9 cellular contexts compared by ENCODE assay signal in the genomic region with DNA sequence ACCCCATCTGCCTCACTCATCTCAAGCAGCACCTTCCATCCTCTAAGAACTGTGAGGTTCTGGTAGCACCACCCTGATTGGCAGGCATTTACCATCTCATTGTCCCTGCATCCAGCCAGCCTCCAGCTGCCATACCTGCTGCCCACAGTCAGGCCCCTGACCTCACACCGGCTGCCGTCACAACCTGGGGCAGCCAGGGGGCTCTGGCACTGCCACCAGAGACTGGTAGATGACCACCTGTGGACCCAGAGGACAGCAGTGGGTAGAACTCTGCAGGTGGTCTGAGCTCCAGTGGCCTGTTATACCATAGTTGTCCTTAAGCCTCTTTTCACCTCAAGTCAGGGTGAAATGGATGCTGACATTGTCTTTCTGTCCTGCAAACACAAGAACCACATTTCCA.
"Had no signal": no experiment of that assay in that cellular context is flagged by ENCODE, and none has a peak within 500 bp of the region (broad histone marks: within the 10 kb centered on the region; RNA-seq: fewer than 3 reads in every experiment).

No MANE protein-coding gene starts in this region.

- H3K27ac ChIP-seq: HL-60 had no signal

- ATAC-seq: GM23338, HCT116, HepG2, K562 had no signal

- H3K9me3 ChIP-seq: HAP-1 had no signal

- H2AFZ ChIP-seq: GM23338 had no signal

- H3K4me3 Mint-ChIP-seq: GM23338, HFFc6 had no signal

- FAIRE-seq: HepG2, K562 had no signal

- DNase-seq: H7, HFFc6, KG1 had no signal

- H3K4me3 ChIP-seq: GM23338, HAP-1, K562 had no signal

- H3K4me2 ChIP-seq: GM23338 had no signal

- H3K36me3 ChIP-seq: HAP-1 had no signal

- H3K9me3 Mint-ChIP-seq: GM23338, HFFc6 had no signal

- H3K27ac Mint-ChIP-seq: GM23338, HFFc6 had no signal
